In the genomic region with DNA sequence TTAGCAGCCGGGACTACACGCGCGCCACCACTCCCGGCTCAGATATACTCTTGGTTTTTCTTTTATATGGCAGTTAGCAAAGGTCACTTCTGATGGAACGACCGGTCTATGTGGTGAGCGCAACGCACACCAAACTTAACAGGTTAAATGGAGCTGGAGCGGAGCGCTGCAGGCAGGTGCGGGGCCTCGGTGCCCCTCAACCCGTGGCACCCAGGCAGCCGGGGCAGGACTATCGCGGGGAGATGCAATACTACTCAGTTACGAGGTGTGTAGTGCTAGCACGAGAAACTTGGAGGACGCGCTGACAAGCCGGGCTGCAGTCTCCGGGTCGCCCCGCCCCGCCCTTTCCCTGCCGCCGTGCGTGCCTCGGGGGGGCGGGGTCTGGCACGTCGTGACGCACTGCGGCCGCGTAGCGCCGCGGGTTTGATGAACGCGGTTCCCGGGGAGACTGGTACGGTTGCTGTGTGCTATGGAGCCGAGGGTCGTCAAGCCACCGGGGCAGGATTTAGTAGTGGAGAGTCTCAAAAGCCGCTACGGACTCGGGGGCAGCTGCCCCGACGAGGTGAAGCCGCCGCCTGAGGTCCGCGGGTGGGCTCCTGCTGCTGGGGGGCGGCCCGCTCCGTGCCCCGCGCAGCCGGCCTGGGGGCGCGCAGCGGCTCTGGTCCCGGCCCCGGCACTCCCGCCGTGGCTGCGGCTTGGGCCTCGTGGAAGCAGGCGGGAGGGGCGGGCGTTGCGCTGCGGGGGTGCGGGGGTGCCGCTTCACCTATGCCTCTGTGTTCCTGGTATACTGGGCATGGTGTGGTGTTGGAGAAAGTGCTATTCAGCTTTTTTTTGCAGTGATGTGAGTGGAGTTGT, we compare ENCODE assay signal across 1 cellular context.
A peak's percentile ranks its signal among the peaks of the same experiment; 100 is the strongest.
TF ChIP-seq lines count a peak whose summit lies in the region.

A gene with protein sequence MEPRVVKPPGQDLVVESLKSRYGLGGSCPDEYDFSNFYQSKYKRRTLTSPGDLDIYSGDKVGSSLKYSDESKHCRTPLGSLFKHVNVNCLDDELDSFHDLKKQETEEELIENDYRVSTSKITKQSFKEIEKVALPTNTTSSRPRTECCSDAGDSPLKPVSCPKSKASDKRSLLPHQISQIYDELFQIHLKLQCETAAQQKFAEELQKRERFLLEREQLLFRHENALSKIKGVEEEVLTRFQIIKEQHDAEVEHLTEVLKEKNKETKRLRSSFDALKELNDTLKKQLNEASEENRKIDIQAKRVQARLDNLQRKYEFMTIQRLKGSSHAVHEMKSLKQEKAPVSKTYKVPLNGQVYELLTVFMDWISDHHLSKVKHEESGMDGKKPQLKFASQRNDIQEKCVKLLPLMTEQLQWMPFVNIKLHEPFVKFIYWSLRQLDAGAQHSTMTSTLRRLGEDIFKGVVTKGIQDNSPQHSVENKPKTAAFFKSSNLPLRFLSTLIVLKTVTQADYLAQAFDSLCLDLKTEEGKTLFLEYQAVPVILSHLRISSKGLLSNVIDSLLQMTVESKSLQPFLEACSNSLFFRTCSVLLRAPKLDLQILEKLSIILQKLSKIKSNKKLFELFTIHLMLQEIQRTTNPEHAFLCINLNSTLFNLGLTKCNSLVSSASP (plus strand): TSS at position 418 of the 855 bp plus-strand sequence. CDS start 52 bp downstream, at position 470.

TF ChIP-seq in GM12878, 131 proteins besides CTCF, POLR2A, EP300 and RAD21 (continued from another document):
- TF ChIP-seq, protein P1, sequence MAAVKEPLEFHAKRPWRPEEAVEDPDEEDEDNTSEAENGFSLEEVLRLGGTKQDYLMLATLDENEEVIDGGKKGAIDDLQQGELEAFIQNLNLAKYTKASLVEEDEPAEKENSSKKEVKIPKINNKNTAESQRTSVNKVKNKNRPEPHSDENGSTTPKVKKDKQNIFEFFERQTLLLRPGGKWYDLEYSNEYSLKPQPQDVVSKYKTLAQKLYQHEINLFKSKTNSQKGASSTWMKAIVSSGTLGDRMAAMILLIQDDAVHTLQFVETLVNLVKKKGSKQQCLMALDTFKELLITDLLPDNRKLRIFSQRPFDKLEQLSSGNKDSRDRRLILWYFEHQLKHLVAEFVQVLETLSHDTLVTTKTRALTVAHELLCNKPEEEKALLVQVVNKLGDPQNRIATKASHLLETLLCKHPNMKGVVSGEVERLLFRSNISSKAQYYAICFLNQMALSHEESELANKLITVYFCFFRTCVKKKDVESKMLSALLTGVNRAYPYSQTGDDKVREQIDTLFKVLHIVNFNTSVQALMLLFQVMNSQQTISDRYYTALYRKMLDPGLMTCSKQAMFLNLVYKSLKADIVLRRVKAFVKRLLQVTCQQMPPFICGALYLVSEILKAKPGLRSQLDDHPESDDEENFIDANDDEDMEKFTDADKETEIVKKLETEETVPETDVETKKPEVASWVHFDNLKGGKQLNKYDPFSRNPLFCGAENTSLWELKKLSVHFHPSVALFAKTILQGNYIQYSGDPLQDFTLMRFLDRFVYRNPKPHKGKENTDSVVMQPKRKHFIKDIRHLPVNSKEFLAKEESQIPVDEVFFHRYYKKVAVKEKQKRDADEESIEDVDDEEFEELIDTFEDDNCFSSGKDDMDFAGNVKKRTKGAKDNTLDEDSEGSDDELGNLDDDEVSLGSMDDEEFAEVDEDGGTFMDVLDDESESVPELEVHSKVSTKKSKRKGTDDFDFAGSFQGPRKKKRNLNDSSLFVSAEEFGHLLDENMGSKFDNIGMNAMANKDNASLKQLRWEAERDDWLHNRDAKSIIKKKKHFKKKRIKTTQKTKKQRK (IDR thresholded peaks at IDR 0.05; ENCODE audit: low read depth, low read length), result no peak
- TF ChIP-seq, protein P2, sequence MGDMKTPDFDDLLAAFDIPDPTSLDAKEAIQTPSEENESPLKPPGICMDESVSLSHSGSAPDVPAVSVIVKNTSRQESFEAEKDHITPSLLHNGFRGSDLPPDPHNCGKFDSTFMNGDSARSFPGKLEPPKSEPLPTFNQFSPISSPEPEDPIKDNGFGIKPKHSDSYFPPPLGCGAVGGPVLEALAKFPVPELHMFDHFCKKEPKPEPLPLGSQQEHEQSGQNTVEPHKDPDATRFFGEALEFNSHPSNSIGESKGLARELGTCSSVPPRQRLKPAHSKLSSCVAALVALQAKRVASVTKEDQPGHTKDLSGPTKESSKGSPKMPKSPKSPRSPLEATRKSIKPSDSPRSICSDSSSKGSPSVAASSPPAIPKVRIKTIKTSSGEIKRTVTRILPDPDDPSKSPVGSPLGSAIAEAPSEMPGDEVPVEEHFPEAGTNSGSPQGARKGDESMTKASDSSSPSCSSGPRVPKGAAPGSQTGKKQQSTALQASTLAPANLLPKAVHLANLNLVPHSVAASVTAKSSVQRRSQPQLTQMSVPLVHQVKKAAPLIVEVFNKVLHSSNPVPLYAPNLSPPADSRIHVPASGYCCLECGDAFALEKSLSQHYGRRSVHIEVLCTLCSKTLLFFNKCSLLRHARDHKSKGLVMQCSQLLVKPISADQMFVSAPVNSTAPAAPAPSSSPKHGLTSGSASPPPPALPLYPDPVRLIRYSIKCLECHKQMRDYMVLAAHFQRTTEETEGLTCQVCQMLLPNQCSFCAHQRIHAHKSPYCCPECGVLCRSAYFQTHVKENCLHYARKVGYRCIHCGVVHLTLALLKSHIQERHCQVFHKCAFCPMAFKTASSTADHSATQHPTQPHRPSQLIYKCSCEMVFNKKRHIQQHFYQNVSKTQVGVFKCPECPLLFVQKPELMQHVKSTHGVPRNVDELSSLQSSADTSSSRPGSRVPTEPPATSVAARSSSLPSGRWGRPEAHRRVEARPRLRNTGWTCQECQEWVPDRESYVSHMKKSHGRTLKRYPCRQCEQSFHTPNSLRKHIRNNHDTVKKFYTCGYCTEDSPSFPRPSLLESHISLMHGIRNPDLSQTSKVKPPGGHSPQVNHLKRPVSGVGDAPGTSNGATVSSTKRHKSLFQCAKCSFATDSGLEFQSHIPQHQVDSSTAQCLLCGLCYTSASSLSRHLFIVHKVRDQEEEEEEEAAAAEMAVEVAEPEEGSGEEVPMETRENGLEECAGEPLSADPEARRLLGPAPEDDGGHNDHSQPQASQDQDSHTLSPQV (IDR thresholded peaks at IDR 0.05), result peak; percentile 21; the same call in 1 of the 2 replicates
- no peak for TF ChIP-seq IKZF2 (IDR thresholded peaks at IDR 0.05)
- no peak for TF ChIP-seq KDM1A (IDR thresholded peaks at IDR 0.05; ENCODE audit: borderline replicate concordance)
- peak; percentile 61 for TF ChIP-seq RUNX3 (IDR thresholded peaks at IDR 0.05; ENCODE audit: low read length)
- peak; percentile 84 for TF ChIP-seq POLR2AphosphoS5 (IDR thresholded peaks at IDR 0.05; ENCODE audit: low read length)
- peak; percentile 15 for TF ChIP-seq SP1 (IDR thresholded peaks at IDR 0.05; ENCODE audit: low read depth, low read length)
- TF ChIP-seq TARDBP (IDR thresholded peaks at IDR 0.05; ENCODE audit: borderline replicate concordance), result no peak
- TF ChIP-seq, protein P3, sequence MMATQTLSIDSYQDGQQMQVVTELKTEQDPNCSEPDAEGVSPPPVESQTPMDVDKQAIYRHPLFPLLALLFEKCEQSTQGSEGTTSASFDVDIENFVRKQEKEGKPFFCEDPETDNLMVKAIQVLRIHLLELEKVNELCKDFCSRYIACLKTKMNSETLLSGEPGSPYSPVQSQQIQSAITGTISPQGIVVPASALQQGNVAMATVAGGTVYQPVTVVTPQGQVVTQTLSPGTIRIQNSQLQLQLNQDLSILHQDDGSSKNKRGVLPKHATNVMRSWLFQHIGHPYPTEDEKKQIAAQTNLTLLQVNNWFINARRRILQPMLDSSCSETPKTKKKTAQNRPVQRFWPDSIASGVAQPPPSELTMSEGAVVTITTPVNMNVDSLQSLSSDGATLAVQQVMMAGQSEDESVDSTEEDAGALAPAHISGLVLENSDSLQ (IDR thresholded peaks at IDR 0.05), result peak; percentile 77
- peak; percentile 92; the same call in 1 of the 2 replicates for TF ChIP-seq SMARCA5 (IDR thresholded peaks at IDR 0.05)
- TF ChIP-seq, protein P4, sequence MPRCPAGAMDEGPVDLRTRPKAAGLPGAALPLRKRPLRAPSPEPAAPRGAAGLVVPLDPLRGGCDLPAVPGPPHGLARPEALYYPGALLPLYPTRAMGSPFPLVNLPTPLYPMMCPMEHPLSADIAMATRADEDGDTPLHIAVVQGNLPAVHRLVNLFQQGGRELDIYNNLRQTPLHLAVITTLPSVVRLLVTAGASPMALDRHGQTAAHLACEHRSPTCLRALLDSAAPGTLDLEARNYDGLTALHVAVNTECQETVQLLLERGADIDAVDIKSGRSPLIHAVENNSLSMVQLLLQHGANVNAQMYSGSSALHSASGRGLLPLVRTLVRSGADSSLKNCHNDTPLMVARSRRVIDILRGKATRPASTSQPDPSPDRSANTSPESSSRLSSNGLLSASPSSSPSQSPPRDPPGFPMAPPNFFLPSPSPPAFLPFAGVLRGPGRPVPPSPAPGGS (IDR thresholded peaks at IDR 0.05; ENCODE audit: borderline replicate concordance, insufficient read depth, low read depth, low read length, poor library complexity, severe bottlenecking), result peak; percentile 79
- TF ChIP-seq, protein P5, sequence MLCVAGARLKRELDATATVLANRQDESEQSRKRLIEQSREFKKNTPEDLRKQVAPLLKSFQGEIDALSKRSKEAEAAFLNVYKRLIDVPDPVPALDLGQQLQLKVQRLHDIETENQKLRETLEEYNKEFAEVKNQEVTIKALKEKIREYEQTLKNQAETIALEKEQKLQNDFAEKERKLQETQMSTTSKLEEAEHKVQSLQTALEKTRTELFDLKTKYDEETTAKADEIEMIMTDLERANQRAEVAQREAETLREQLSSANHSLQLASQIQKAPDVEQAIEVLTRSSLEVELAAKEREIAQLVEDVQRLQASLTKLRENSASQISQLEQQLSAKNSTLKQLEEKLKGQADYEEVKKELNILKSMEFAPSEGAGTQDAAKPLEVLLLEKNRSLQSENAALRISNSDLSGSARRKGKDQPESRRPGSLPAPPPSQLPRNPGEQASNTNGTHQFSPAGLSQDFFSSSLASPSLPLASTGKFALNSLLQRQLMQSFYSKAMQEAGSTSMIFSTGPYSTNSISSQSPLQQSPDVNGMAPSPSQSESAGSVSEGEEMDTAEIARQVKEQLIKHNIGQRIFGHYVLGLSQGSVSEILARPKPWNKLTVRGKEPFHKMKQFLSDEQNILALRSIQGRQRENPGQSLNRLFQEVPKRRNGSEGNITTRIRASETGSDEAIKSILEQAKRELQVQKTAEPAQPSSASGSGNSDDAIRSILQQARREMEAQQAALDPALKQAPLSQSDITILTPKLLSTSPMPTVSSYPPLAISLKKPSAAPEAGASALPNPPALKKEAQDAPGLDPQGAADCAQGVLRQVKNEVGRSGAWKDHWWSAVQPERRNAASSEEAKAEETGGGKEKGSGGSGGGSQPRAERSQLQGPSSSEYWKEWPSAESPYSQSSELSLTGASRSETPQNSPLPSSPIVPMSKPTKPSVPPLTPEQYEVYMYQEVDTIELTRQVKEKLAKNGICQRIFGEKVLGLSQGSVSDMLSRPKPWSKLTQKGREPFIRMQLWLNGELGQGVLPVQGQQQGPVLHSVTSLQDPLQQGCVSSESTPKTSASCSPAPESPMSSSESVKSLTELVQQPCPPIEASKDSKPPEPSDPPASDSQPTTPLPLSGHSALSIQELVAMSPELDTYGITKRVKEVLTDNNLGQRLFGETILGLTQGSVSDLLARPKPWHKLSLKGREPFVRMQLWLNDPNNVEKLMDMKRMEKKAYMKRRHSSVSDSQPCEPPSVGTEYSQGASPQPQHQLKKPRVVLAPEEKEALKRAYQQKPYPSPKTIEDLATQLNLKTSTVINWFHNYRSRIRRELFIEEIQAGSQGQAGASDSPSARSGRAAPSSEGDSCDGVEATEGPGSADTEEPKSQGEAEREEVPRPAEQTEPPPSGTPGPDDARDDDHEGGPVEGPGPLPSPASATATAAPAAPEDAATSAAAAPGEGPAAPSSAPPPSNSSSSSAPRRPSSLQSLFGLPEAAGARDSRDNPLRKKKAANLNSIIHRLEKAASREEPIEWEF (IDR thresholded peaks at IDR 0.05; ENCODE audit: insufficient replicate concordance, low read depth, low read length), result no peak
- TF ChIP-seq RFX5 (IDR thresholded peaks at IDR 0.05; ENCODE audit: low read depth, low read length), result 0 out of 2 replicates have a peak, but pooled peaks have one; percentile 29
